8 cellular contexts compared by ENCODE assay signal in genomic region chr1:115062542-115063004, GRCh38. TPM values are rescaled to one million over a fixed set of nuclear protein-coding genes. Genes with fewer than 3 reads are reported as not detected.
DNase-seq lines count a peak whose midpoint lies in the region; ATAC-seq, FAIRE-seq and TF ChIP-seq lines count a peak whose summit lies in the region.

No MANE protein-coding gene starts in this region.

- peaks cover 7% of the 10 kb centered on the region for H3K27me3 Mint-ChIP-seq in activated T-helper 1 cell treated with anti-CD3 and anti-CD28 coated beads, Interleukin-12 subunit alpha, Interleukin-12 subunit beta, Interleukin-2, Interleukin-4 antibody, amounts not matched to agents 30 ng/mL and 10 ng/mL and 1 ng/mL, durations not matched to agents 14 hours and 24 hours and 36 hours (ENCODE audit: insufficient read depth)

- TF ChIP-seq POLR2A in H54 (IDR thresholded peaks at IDR 0.05; ENCODE audit: low read depth, low read length): no peak

- CTCF ChIA-PET in PC-3 (lab: Charles Lee): interaction anchor here (0.5 kb wide), 1 partner anchor 401 kb away, joined by 4 read pairs; no protein-coding TSS in a partner anchor

- H3K4me1 Mint-ChIP-seq in activated T-helper 1 cell treated with anti-CD3 and anti-CD28 coated beads, Interleukin-12 subunit alpha, Interleukin-12 subunit beta, Interleukin-2, Interleukin-4 antibody, amounts not matched to agents 30 ng/mL and 10 ng/mL and 1 ng/mL, durations not matched to agents 14 hours and 24 hours and 36 hours (ENCODE audit: low read depth): peaks cover 36% of the 10 kb centered on the region

- H2AFZ ChIP-seq in ACC112 (ENCODE audit: low read length, unreplicated experiment): no peak overlapping the region
- peak overlapping the region; percentile 13; the same call in 1 of the 2 replicates for H2AFZ ChIP-seq in PC-3 (ENCODE audit: low read length)

- DNase-seq in H54 (ENCODE audit: insufficient read length, low spot score) (peak; percentile 75), PC-3 (peak; percentile 93), kidney (peak; percentile 88)
- DNase-seq in activated T-helper 1 cell treated with anti-CD3 and anti-CD28 coated beads, Interleukin-12 subunit alpha, Interleukin-12 subunit beta, Interleukin-2, Interleukin-4 antibody, amounts not matched to agents 30 ng/mL and 10 ng/mL and 1 ng/mL, durations not matched to agents 14 hours and 24 hours and 36 hours (ENCODE audit: low spot score): peak; percentile 85
- peak; percentile 79 for DNase-seq in stimulated activated CD8-positive, alpha-beta memory T cell treated with anti-CD3 and anti-CD28 coated beads, Interleukin-4, amount 100 ng/mL, for 24 hours (ENCODE audit: low read depth)

- H3K79me2 ChIP-seq in ACC112 (ENCODE audit: control insufficient read depth, insufficient read depth, low read length, unreplicated experiment) (no peaks in the 10 kb centered on the region), PC-3 (ENCODE audit: low read length) (no peaks in the 10 kb centered on the region)

- H3K27ac Mint-ChIP-seq in activated T-helper 1 cell treated with anti-CD3 and anti-CD28 coated beads, Interleukin-12 subunit alpha, Interleukin-12 subunit beta, Interleukin-2, Interleukin-4 antibody, amounts not matched to agents 30 ng/mL and 10 ng/mL and 1 ng/mL, durations not matched to agents 14 hours and 24 hours and 36 hours: peak overlapping the region; percentile 88

- H3K9ac ChIP-seq in PC-3 (ENCODE audit: low read length): peak overlapping the region; percentile 39
- H3K9ac ChIP-seq in kidney (ENCODE audit: low read length in 2 of 2): no peak overlapping the region

- TF ChIP-seq CTCF in PC-3 (conservative IDR thresholded peaks at IDR 0.05; ENCODE audit: low read depth, low read length) (no peak), kidney (IDR thresholded peaks at IDR 0.05; ENCODE audit: borderline replicate concordance, extremely low read depth, insufficient read depth) (no peak)

- H3K4me2 ChIP-seq in PC-3 (ENCODE audit: low read length): peak overlapping the region; percentile 75

- ATAC-seq in PC-3: peak; percentile 79
- ATAC-seq in HG03135 (IDR thresholded peaks at IDR 0.05; ENCODE audit: unreplicated experiment): no peak
- no peak for ATAC-seq in HG03521 (IDR thresholded peaks at IDR 0.05; ENCODE audit: unreplicated experiment)

- H3K27me3 ChIP-seq in ACC112 (ENCODE audit: insufficient read depth, low read length) (no peaks in the 10 kb centered on the region), PC-3 (ENCODE audit: low read length) (no peaks in the 10 kb centered on the region)

- H3K9me3 ChIP-seq in PC-3 (ENCODE audit: low read length) (no peaks in the 10 kb centered on the region), kidney (ENCODE audit: control insufficient read depth in 1 of 2, low read length in 2 of 2) (no peaks in the 10 kb centered on the region)

- H3F3A ChIP-seq in PC-3 (ENCODE audit: low read length, unreplicated experiment): peaks cover 4% of the 10 kb centered on the region

- no peaks in the 10 kb centered on the region for H3K36me3 ChIP-seq in ACC112 (ENCODE audit: insufficient read depth, low read length)
- H3K36me3 ChIP-seq in PC-3 (ENCODE audit: low read depth, low read length): no peaks in the 10 kb centered on the region
- no peaks in the 10 kb centered on the region for H3K36me3 ChIP-seq in kidney (ENCODE audit: control insufficient read depth in 1 of 2, insufficient read depth in 2 of 2, low read length in 2 of 2)

- FAIRE-seq in H54 (lab: Jason Lieb, UNC): peak; percentile 86
- FAIRE-seq in kidney (lab: Jason Lieb, UNC): no peak

- no peaks in the 10 kb centered on the region for H3K36me3 Mint-ChIP-seq in activated T-helper 1 cell treated with anti-CD3 and anti-CD28 coated beads, Interleukin-12 subunit alpha, Interleukin-12 subunit beta, Interleukin-2, Interleukin-4 antibody, amounts not matched to agents 30 ng/mL and 10 ng/mL and 1 ng/mL, durations not matched to agents 14 hours and 24 hours and 36 hours (ENCODE audit: low read depth)

- intact Hi-C loops in PC-3 (cut with micrococcal nuclease) (loop anchor here (2.0 kb wide), 1 partner anchor 26 kb away; the partner anchor contains the start of gene TSPAN2), kidney (cut with DNase I) (no loop called here)
- intact Hi-C loops in activated T-helper 1 cell treated with anti-CD3 and anti-CD28 coated beads, Interleukin-12 subunit alpha, Interleukin-12 subunit beta, Interleukin-2, Interleukin-4 antibody, amounts not matched to agents 30 ng/mL and 10 ng/mL and 1 ng/mL, durations not matched to agents 14 hours and 24 hours and 36 hours (cut with micrococcal nuclease): loop anchor here (1.0 to 2.0 kb wide), 2 partner anchors 26 to 37 kb away; partner anchors contain the start of gene TSPAN2

- no peaks in the 10 kb centered on the region for H3K9me2 ChIP-seq in PC-3 (replicated peaks; ENCODE audit: low read length)

- peaks cover 7% of the 10 kb centered on the region for H3K9me3 Mint-ChIP-seq in activated T-helper 1 cell treated with anti-CD3 and anti-CD28 coated beads, Interleukin-12 subunit alpha, Interleukin-12 subunit beta, Interleukin-2, Interleukin-4 antibody, amounts not matched to agents 30 ng/mL and 10 ng/mL and 1 ng/mL, durations not matched to agents 14 hours and 24 hours and 36 hours

- H3K27ac ChIP-seq in ACC112 (ENCODE audit: low read depth, low read length): peak overlapping the region; percentile 13; the same call in 1 of the 2 replicates
- H3K27ac ChIP-seq in PC-3 (ENCODE audit: low read length): peak overlapping the region; percentile 87
- no peak overlapping the region for H3K27ac ChIP-seq in kidney (ENCODE audit: low read depth in 2 of 2, low read length in 2 of 2)

- H3K4me3 Mint-ChIP-seq in activated T-helper 1 cell treated with anti-CD3 and anti-CD28 coated beads, Interleukin-12 subunit alpha, Interleukin-12 subunit beta, Interleukin-2, Interleukin-4 antibody, amounts not matched to agents 30 ng/mL and 10 ng/mL and 1 ng/mL, durations not matched to agents 14 hours and 24 hours and 36 hours: peak overlapping the region; percentile 38

- peaks cover 15% of the 10 kb centered on the region for H3K4me1 ChIP-seq in ACC112 (ENCODE audit: control insufficient read depth, insufficient read depth, low read length, unreplicated experiment)
- peaks cover 43% of the 10 kb centered on the region for H3K4me1 ChIP-seq in PC-3 (ENCODE audit: insufficient read depth, low read length)
- peaks cover 3% of the 10 kb centered on the region in 2 donors for H3K4me1 ChIP-seq in kidney (ENCODE audit: control insufficient read depth in 1 of 2, insufficient read depth in 1 of 2, low read depth in 1 of 2, low read length in 2 of 2)

- POLR2A ChIA-PET in PC-3 (lab: Charles Lee; ENCODE audit: unreplicated experiment): no interaction called here

- H3K4me3 ChIP-seq in ACC112 (ENCODE audit: low read depth, low read length): no peak overlapping the region
- H3K4me3 ChIP-seq in PC-3 (ENCODE audit: low read length): peak overlapping the region; percentile 27; the same call in 1 of the 2 replicates
- no peak overlapping the region for H3K4me3 ChIP-seq in kidney (ENCODE audit: low read length in 2 of 2)

- no TSS peak for BruUV-seq in PC-3 (replicated peaks; lab: Mats Ljungman, UMichigan)

- no peaks in the 10 kb centered on the region for H4K20me1 ChIP-seq in PC-3 (ENCODE audit: low read length)

RNA-seq across cellular contexts. Expression of gene TSPAN2, which starts 26.7 kb away (rescaled TPM):
- total RNA-seq in PC-3 (2014; rRNA removed) (1.3 and 1.7 TPM in 2 replicates), kidney (9.9 TPM)
- total RNA-seq in activated T-helper 1 cell treated with anti-CD3 and anti-CD28 coated beads, Interleukin-12 subunit alpha, Interleukin-12 subunit beta, Interleukin-2, Interleukin-4 antibody, amounts not matched to agents 30 ng/mL and 10 ng/mL and 1 ng/mL, durations not matched to agents 14 hours and 24 hours and 36 hours: 0.34 and 0.44 TPM in 2 replicates
- polyA plus RNA-seq in kidney (ENCODE audit: insufficient read depth, low read depth, low replicate concordance): 14.6 TPM

RNA-seq across cellular contexts. Expression of gene TSHB, which starts 32.9 kb away (rescaled TPM):
- not detected in 2 replicates for total RNA-seq in PC-3 (2014; rRNA removed)
- total RNA-seq in activated T-helper 1 cell treated with anti-CD3 and anti-CD28 coated beads, Interleukin-12 subunit alpha, Interleukin-12 subunit beta, Interleukin-2, Interleukin-4 antibody, amounts not matched to agents 30 ng/mL and 10 ng/mL and 1 ng/mL, durations not matched to agents 14 hours and 24 hours and 36 hours: not detected in 2 replicates
- not detected for total RNA-seq in kidney
- not detected for polyA plus RNA-seq in kidney (ENCODE audit: insufficient read depth, low read depth, low replicate concordance)

Comparison
In these comparisons a context has a peak if more than half of its experiments do, and no peak if none do; other contexts are left out.
1. H3K27ac ChIP-seq: peak in ACC112 (single experiment) and PC-3 (single experiment); none in kidney (0 of 2).
2. Peak in every context shown above with its lines, with median percentiles within 50 percentile points of each other: DNase-seq.